15 cellular contexts compared by ENCODE assay signal in the genomic region with DNA sequence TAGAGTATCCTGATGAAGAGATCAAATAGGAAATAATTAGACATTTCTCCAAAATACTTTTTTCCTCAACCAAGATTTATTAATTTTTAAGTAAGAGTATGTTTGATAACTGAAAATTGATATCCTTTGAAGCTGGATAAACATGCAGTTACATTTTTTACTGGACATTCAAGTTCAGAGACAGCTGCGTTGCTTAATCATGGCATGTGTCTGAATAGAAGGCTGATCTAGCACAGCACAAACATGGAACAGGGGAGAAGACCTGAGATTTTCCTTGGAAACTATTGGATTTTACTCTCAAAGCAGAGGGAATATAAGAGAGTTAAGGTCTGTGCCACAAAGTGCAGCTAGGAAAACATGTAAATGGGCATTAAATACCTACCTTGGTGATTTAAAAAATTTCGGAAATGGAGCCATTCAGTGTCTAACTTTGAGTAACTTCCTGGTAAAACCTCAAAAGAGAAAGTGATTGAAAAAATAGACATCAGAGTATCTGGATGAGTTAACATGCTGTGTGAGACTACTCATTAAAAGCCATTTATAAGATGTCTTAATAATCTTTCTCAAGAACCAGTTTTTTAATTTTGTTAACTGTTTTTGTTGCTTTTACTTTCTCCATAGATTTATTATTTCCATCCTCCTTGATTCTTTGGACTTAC. TPM values are rescaled to one million over a fixed set of nuclear protein-coding genes. Genes with fewer than 3 reads are reported as not detected.
DNase-seq lines count a peak whose midpoint lies in the region; ATAC-seq and TF ChIP-seq lines count a peak whose summit lies in the region.
"Had no signal": no experiment of that assay in that cellular context is flagged by ENCODE, and none has a peak within 500 bp of the region (broad histone marks: within the 10 kb centered on the region; RNA-seq: fewer than 3 reads in every experiment).

No MANE protein-coding gene starts in this region.

- peaks cover 7% of the 10 kb centered on the region for H3K27me3 Mint-ChIP-seq in activated T-helper 17 cell treated with anti-CD3 and anti-CD28 coated beads, Interleukin-2, amount 50 U/mL, for 72 hours
- no peaks in the 10 kb centered on the region for H3K27me3 Mint-ChIP-seq in osteocyte (ENCODE audit: unreplicated experiment)

- peak overlapping the region; percentile 34 for H3K27ac Mint-ChIP-seq in activated T-helper 17 cell treated with anti-CD3 and anti-CD28 coated beads, Interleukin-2, amount 50 U/mL, for 72 hours
- H3K27ac Mint-ChIP-seq in osteocyte (ENCODE audit: unreplicated experiment), result peak overlapping the region; percentile 92
- H3K27ac Mint-ChIP-seq: activated T-helper 2 cell treated with anti-CD3 and anti-CD28 coated beads, Interferon-gamma antibody, Interleukin-2, Interleukin-4, amounts not matched to agents 10 μg/mL and 5 μg/mL and 100 μg/mL, durations not matched to agents 14 hours and 24 hours and 36 hours had no signal

- H3K9me3 ChIP-seq in esophagus squamous epithelium (no peaks in the 10 kb centered on the region), suprapubic skin (no peaks in the 10 kb centered on the region)
- H3K9me3 ChIP-seq: thoracic aorta had no signal

- intact Hi-C loops in esophagus squamous epithelium (cut with DNase I), result no loop called here

- no peaks in the 10 kb centered on the region for H3K9me3 Mint-ChIP-seq in activated T-helper 17 cell treated with anti-CD3 and anti-CD28 coated beads, Interleukin-2, amount 50 U/mL, for 72 hours
- H3K9me3 Mint-ChIP-seq in osteocyte (ENCODE audit: unreplicated experiment), result no peaks in the 10 kb centered on the region
- H3K9me3 Mint-ChIP-seq: activated T-helper 2 cell treated with anti-CD3 and anti-CD28 coated beads, Interferon-gamma antibody, Interleukin-2, Interleukin-4, amounts not matched to agents 10 μg/mL and 5 μg/mL and 100 μg/mL, durations not matched to agents 14 hours and 24 hours and 36 hours had no signal

- 52 to 65% methylated on average over 2 of the region's 2 CpGs for WGBS in esophagus squamous epithelium, 2 donors
- WGBS in suprapubic skin, result 70% methylated on average over 2 of the region's 2 CpGs

- ATAC-seq in GM18873 (IDR thresholded peaks at IDR 0.05; ENCODE audit: low FRiP score, unreplicated experiment), result peak; percentile 54
- ATAC-seq in HG02885 (IDR thresholded peaks at IDR 0.05; ENCODE audit: poor library complexity, unreplicated experiment), result peak; percentile 77
- ATAC-seq in activated T-helper 17 cell treated with anti-CD3 and anti-CD28 coated beads, Interleukin-2, amount 50 U/mL, for 72 hours (replicated peaks), result peak; percentile 68
- ATAC-seq in GM21717 (IDR thresholded peaks at IDR 0.05; ENCODE audit: unreplicated experiment), result no peak

- no peaks in the 10 kb centered on the region for H3K36me3 Mint-ChIP-seq in activated T-helper 17 cell treated with anti-CD3 and anti-CD28 coated beads, Interleukin-2, amount 50 U/mL, for 72 hours (ENCODE audit: low read depth)
- H3K36me3 Mint-ChIP-seq in osteocyte (ENCODE audit: unreplicated experiment), result no peaks in the 10 kb centered on the region

- no peak overlapping the region for H3K4me3 Mint-ChIP-seq in activated T-helper 17 cell treated with anti-CD3 and anti-CD28 coated beads, Interleukin-2, amount 50 U/mL, for 72 hours
- no peak overlapping the region for H3K4me3 Mint-ChIP-seq in osteocyte (ENCODE audit: unreplicated experiment)

- peaks cover 4% of the 10 kb centered on the region for H3K4me1 Mint-ChIP-seq in activated T-helper 17 cell treated with anti-CD3 and anti-CD28 coated beads, Interleukin-2, amount 50 U/mL, for 72 hours
- peaks cover 72% of the 10 kb centered on the region for H3K4me1 Mint-ChIP-seq in osteocyte (ENCODE audit: unreplicated experiment)

- H3K36me3 ChIP-seq in esophagus squamous epithelium (no peaks in the 10 kb centered on the region), suprapubic skin (no peaks in the 10 kb centered on the region)
- H3K36me3 ChIP-seq: thoracic aorta, WERI-Rb-1 had no signal

- H3K27ac ChIP-seq in esophagus squamous epithelium (no peak overlapping the region), suprapubic skin (no peak overlapping the region)
- H3K27ac ChIP-seq: WERI-Rb-1 had no signal

- TF ChIP-seq POLR2A in esophagus squamous epithelium (IDR thresholded peaks at IDR 0.05) (no peak), suprapubic skin (IDR thresholded peaks at IDR 0.05) (no peak)

- DNase-seq in osteocyte (ENCODE audit: extremely low spot score, unreplicated experiment) (no peak), esophagus squamous epithelium (lab: John Stamatoyannopoulos, UW) (no peak), T1000 (lab: John Stamatoyannopoulos, UW) (no peak), suprapubic skin (ENCODE audit: low spot score in 2 of 2) (no peak)
- DNase-seq: caudate nucleus, NCI-H1048, NCI-H226, SHP77 treated with DMSO at 0.1 percent for 48 hours, WERI-Rb-1 had no signal

- H3K4me1 ChIP-seq in esophagus squamous epithelium (peaks cover 0 to 30% (median 3%) of the 10 kb centered on the region in 3 donors), suprapubic skin (peaks cover 12% of the 10 kb centered on the region)

- H3K27me3 ChIP-seq in esophagus squamous epithelium (no peaks in the 10 kb centered on the region), suprapubic skin (no peaks in the 10 kb centered on the region)

- no peak for TF ChIP-seq EP300 in suprapubic skin (IDR thresholded peaks at IDR 0.05)

- TF ChIP-seq CTCF in osteocyte (IDR thresholded peaks at IDR 0.05), result no peak
- TF ChIP-seq CTCF in esophagus squamous epithelium (IDR thresholded peaks at IDR 0.05), result no peak
- TF ChIP-seq CTCF in suprapubic skin (IDR thresholded peaks at IDR 0.05), result no peak

- H3K4me3 ChIP-seq in esophagus squamous epithelium (no peak overlapping the region), suprapubic skin (no peak overlapping the region)
- H3K4me3 ChIP-seq: thoracic aorta had no signal

RNA-seq across cellular contexts. Expression of a gene that starts 31.8 kb away (rescaled TPM):
- 10 to 100 TPM in 1 of 2 donors, 1 to 10 TPM in 1; 2.2 to 15.5 TPM for total RNA-seq in activated T-helper 17 cell treated with anti-CD3 and anti-CD28 coated beads, Interleukin-2, amount 50 U/mL, for 72 hours
- total RNA-seq in osteocyte, result 167 and 194 TPM in 2 replicates
- 100 to 1,000 TPM in 1 of 4 donors, 10 to 100 TPM in 3; 16.4 to 107 (median 29.9) TPM for total RNA-seq in esophagus squamous epithelium
- 100 to 1,000 TPM in 2 of 4 donors, 10 to 100 TPM in 2; 72.6 to 162 (median 112) TPM for total RNA-seq in suprapubic skin
